In genomic region chr15:80109388-80109787, GRCh38 we compare ENCODE assay signal across 15 cellular contexts. TPM values are rescaled to one million over a fixed set of nuclear protein-coding genes. Genes with fewer than 3 reads are reported as not detected.
DNase-seq lines count a peak whose midpoint lies in the region; ATAC-seq, FAIRE-seq and TF ChIP-seq lines count a peak whose summit lies in the region.
"Had no signal": no experiment of that assay in that cellular context is flagged by ENCODE, and none has a peak within 500 bp of the region (broad histone marks: within the 10 kb centered on the region; RNA-seq: fewer than 3 reads in every experiment).

No MANE protein-coding gene starts in this region.

- no peaks in the 10 kb centered on the region for H3K9me3 Mint-ChIP-seq in GM23338
- no peaks in the 10 kb centered on the region for H3K9me3 Mint-ChIP-seq in WTC11
- no peaks in the 10 kb centered on the region for H3K9me3 Mint-ChIP-seq in nephron progenitor cell
- H3K9me3 Mint-ChIP-seq: CD4-positive, alpha-beta T cell had no signal

- H3K4me3 Mint-ChIP-seq in GM23338 (no peak overlapping the region), WTC11 (no peak overlapping the region), nephron progenitor cell (no peak overlapping the region)
- H3K4me3 Mint-ChIP-seq: B cell; CD4-positive, alpha-beta T cell had no signal

- peaks cover 100% of the 10 kb centered on the region for H3K79me2 ChIP-seq in GM23338 (replicated peaks; ENCODE audit: insufficient read depth)

- no peaks in the 10 kb centered on the region for H3K27me3 ChIP-seq in GM23338 (ENCODE audit: insufficient read depth)

- H3K27me3 Mint-ChIP-seq in GM23338 (ENCODE audit: insufficient read depth, low read depth, poor library complexity) (no peaks in the 10 kb centered on the region), WTC11 (ENCODE audit: low read depth) (no peaks in the 10 kb centered on the region), nephron progenitor cell (ENCODE audit: low read depth, poor library complexity) (no peaks in the 10 kb centered on the region)
- H3K27me3 Mint-ChIP-seq: B cell; CD4-positive, alpha-beta T cell had no signal

- H3K4me1 Mint-ChIP-seq in GM23338 (peaks cover 30% of the 10 kb centered on the region), WTC11 (peaks cover 42% of the 10 kb centered on the region), nephron progenitor cell (peaks cover 28% of the 10 kb centered on the region)

- TF ChIP-seq POLR2A in GM12891 (IDR thresholded peaks at IDR 0.05; ENCODE audit: low read depth, low read length): no peak

- peaks cover 2% of the 10 kb centered on the region; the same call in 1 of the 3 replicates for H3K36me3 Mint-ChIP-seq in GM23338 (ENCODE audit: low read depth)
- H3K36me3 Mint-ChIP-seq in WTC11: no peaks in the 10 kb centered on the region
- H3K36me3 Mint-ChIP-seq in nephron progenitor cell (ENCODE audit: low read depth): peaks cover 4% of the 10 kb centered on the region

- TF ChIP-seq CTCF in GM23338 (conservative IDR thresholded peaks at IDR 0.05; ENCODE audit: low read depth in 2 of 2) (no peak), WTC11 (IDR thresholded peaks at IDR 0.05) (no peak), nephron progenitor cell (IDR thresholded peaks at IDR 0.05) (no peak)

- POLR2A ChIA-PET in WTC11 (lab: Charles Lee): no interaction called here

- H3F3A ChIP-seq in GM23338 (replicated peaks; ENCODE audit: low read depth): no peaks in the 10 kb centered on the region

- peaks cover 19% of the 10 kb centered on the region for H3K4me1 ChIP-seq in GM23338 (ENCODE audit: insufficient read depth)

- no peak overlapping the region for H3K4me2 ChIP-seq in GM23338

- H3K9me2 ChIP-seq in GM23338 (ENCODE audit: insufficient read depth): no peaks in the 10 kb centered on the region

- DNase-seq in GM12891 (ENCODE audit: insufficient read length, low spot score) (no peak), GM23338 (ENCODE audit: low spot score) (no peak), WTC11 (ENCODE audit: low spot score) (no peak), nephron progenitor cell (no peak)
- no peak for DNase-seq in activated CD4-positive, alpha-beta T cell treated with anti-CD3 and anti-CD28 coated beads, Interleukin-2, amount 50 U/mL, for 48 hours
- DNase-seq in activated CD8-positive, alpha-beta memory T cell treated with anti-CD3 and anti-CD28 coated beads, Interleukin-2, amount 50 U/mL, for 4 hours: no peak
- DNase-seq: C1 segment of cervical spinal cord; Calu3; CD4-positive, alpha-beta T cell; DMS 273 treated with DMSO at 0.1 percent for 48 hours; IMR-90 had no signal

- ATAC-seq in GM23338: no peak
- ATAC-seq in WTC11: no peak
- no peak for ATAC-seq in GM21390 (IDR thresholded peaks at IDR 0.05; ENCODE audit: unreplicated experiment)
- ATAC-seq: HCT116 had no signal

- no peak for FAIRE-seq in GM12891 (lab: Jason Lieb, UNC)
- FAIRE-seq: A204.1 had no signal

- no peak overlapping the region for H2AFZ ChIP-seq in GM23338

- CTCF ChIA-PET in WTC11 (lab: Charles Lee): interaction anchor here (0.9 kb wide), 1 partner anchor 68 kb away, joined by 3 read pairs; no protein-coding TSS in a partner anchor

- H3K4me3 ChIP-seq in GM23338: no peak overlapping the region

- peak overlapping the region; percentile 20; the same call in 1 of the 2 replicates for H3K27ac ChIP-seq in GM23338 (ENCODE audit: low read depth)

- H3K27ac Mint-ChIP-seq in GM23338 (no peak overlapping the region; the same call in 1 of the 2 replicates), WTC11 (peak overlapping the region; percentile 33; the same call in 1 of the 2 replicates), nephron progenitor cell (peak overlapping the region; percentile 12)
- H3K27ac Mint-ChIP-seq: B cell; CD4-positive, alpha-beta T cell had no signal

- H3K36me3 ChIP-seq in GM23338 (ENCODE audit: insufficient read depth): no peaks in the 10 kb centered on the region

- peaks cover 34% of the 10 kb centered on the region for H4K20me1 ChIP-seq in GM23338 (replicated peaks; ENCODE audit: insufficient read depth)

TF ChIP-seq in GM12891, 5 proteins besides CTCF, POLR2A, EP300 and RAD21:
- TF ChIP-seq SPI1 (IDR thresholded peaks at IDR 0.05; ENCODE audit: low read depth, low read length) (peak; percentile 90), TAF1 (IDR thresholded peaks at IDR 0.05; ENCODE audit: low read depth, low read length) (no peak)

TF ChIP-seq in WTC11, 78 proteins besides CTCF, POLR2A, EP300 and RAD21 (continues in another document):
- TF ChIP-seq HMGA2 (CRISPR knock-in tag; IDR thresholded peaks at IDR 0.05) (no peak), USF2 (CRISPR knock-in tag; IDR thresholded peaks at IDR 0.05) (no peak), ETV6 (CRISPR knock-in tag; IDR thresholded peaks at IDR 0.05) (no peak), PRRX2 (CRISPR knock-in tag; IDR thresholded peaks at IDR 0.05) (no peak), GRHL2 (CRISPR knock-in tag; IDR thresholded peaks at IDR 0.05; ENCODE audit: insufficient replicate concordance, severe bottlenecking) (no peak), ZNF138 (CRISPR knock-in tag; conservative IDR thresholded peaks at IDR 0.05) (no peak), OVOL2 (CRISPR knock-in tag; IDR thresholded peaks at IDR 0.05; ENCODE audit: borderline replicate concordance) (no peak), MXD4 (CRISPR knock-in tag; IDR thresholded peaks at IDR 0.05; ENCODE audit: borderline replicate concordance) (no peak), USF1 (CRISPR knock-in tag; IDR thresholded peaks at IDR 0.05) (no peak), FOXP1 (CRISPR knock-in tag; IDR thresholded peaks at IDR 0.05; ENCODE audit: borderline replicate concordance) (no peak), CBFB (CRISPR knock-in tag; IDR thresholded peaks at IDR 0.05; ENCODE audit: low read depth) (no peak), RORB (CRISPR knock-in tag; IDR thresholded peaks at IDR 0.05) (no peak), ZNF317 (CRISPR knock-in tag; IDR thresholded peaks at IDR 0.05; ENCODE audit: borderline replicate concordance, low read depth) (no peak), E2F1 (CRISPR knock-in tag; IDR thresholded peaks at IDR 0.05) (no peak)
- TF ChIP-seq, protein P1, sequence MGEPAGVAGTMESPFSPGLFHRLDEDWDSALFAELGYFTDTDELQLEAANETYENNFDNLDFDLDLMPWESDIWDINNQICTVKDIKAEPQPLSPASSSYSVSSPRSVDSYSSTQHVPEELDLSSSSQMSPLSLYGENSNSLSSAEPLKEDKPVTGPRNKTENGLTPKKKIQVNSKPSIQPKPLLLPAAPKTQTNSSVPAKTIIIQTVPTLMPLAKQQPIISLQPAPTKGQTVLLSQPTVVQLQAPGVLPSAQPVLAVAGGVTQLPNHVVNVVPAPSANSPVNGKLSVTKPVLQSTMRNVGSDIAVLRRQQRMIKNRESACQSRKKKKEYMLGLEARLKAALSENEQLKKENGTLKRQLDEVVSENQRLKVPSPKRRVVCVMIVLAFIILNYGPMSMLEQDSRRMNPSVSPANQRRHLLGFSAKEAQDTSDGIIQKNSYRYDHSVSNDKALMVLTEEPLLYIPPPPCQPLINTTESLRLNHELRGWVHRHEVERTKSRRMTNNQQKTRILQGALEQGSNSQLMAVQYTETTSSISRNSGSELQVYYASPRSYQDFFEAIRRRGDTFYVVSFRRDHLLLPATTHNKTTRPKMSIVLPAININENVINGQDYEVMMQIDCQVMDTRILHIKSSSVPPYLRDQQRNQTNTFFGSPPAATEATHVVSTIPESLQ (CRISPR knock-in tag; IDR thresholded peaks at IDR 0.05): no peak
- TF ChIP-seq, protein P2, sequence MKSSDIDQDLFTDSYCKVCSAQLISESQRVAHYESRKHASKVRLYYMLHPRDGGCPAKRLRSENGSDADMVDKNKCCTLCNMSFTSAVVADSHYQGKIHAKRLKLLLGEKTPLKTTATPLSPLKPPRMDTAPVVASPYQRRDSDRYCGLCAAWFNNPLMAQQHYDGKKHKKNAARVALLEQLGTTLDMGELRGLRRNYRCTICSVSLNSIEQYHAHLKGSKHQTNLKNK (CRISPR knock-in tag; IDR thresholded peaks at IDR 0.05): no peak

RNA-seq across cellular contexts. Expression of gene FAH, which starts 43.4 kb away (rescaled TPM):
- polyA plus RNA-seq in GM12891 (2012; ENCODE audit: low read depth, missing spikeins): 48.9 TPM
- 20.3 TPM in 2 replicates for total RNA-seq in GM23338 (2014; rRNA removed; shearing (Covaris generic))
- 11.8 and 16.3 TPM in 2 replicates for polyA plus RNA-seq in GM23338 (2016; fragmentation: Nextera tagmentation; extraction: Ambion mirVana)
- 21.7 to 23.7 TPM (median 22.8 TPM) in 3 replicates for total RNA-seq in WTC11 (2021)

RNA-seq across cellular contexts. Expression of gene ZFAND6, which starts 49.9 kb away (rescaled TPM):
- polyA plus RNA-seq in GM12891 (2012; ENCODE audit: low read depth, missing spikeins): 50.3 TPM
- total RNA-seq in GM23338 (2014; rRNA removed; shearing (Covaris generic)): 292 and 346 TPM in 2 replicates
- polyA plus RNA-seq in GM23338 (2016; fragmentation: Nextera tagmentation; extraction: Ambion mirVana): 169 and 205 TPM in 2 replicates
- 108 to 119 TPM (median 114 TPM) in 3 replicates for total RNA-seq in WTC11 (2021)
